In the genomic region with DNA sequence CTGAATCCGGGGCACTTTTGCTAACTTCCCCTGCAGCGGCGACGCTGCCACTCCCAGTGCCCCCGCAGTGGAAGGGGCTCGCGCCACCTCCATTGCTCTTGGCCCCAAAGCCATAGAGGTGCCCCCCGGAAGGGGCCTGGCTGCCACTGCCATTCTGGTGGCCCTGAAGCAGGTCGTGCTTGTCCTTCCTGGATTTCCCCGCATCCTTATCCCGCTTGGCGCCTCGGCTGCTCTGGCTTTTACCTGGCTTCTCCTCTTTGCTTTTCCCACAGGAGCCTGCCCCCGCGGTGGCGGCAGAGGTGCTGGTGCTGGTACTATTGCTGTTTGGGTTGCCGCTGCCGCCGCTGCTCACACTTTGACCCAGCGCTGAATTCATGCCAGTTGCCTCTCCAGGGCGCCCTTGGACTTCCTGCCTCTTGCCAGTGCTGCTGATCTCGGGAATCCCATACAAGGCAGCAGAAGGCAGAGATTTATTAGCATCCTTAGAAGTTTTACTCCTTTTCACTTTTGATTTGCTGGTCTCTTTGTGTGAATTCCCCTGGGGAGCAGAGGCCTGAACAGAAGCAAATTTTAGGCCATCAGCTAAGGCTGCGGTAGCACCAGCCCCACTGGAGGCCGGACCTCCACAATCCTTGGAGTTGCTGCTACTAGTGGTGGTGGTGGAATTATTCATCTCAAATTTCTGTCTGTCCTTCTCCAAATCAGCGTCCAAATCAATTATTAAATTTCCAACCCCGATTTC, we compare ENCODE assay signal across 1 cellular context.
TF ChIP-seq lines count a peak whose summit lies in the region.

No MANE protein-coding gene starts in this region.

TF ChIP-seq in GM12878, 131 proteins besides CTCF, POLR2A, EP300 and RAD21 (continued from another document):
- TF ChIP-seq MEF2B (IDR thresholded peaks at IDR 0.05; ENCODE audit: partially characterized antibody, poor library complexity, severe bottlenecking) = peak; percentile 64
- peak; percentile 37 to 66; a peak in 3 of 4 replicates for TF ChIP-seq IKZF2 (IDR thresholded peaks at IDR 0.05)
